Comparison of ENCODE assay signal across 8 cellular contexts in the genomic region with DNA sequence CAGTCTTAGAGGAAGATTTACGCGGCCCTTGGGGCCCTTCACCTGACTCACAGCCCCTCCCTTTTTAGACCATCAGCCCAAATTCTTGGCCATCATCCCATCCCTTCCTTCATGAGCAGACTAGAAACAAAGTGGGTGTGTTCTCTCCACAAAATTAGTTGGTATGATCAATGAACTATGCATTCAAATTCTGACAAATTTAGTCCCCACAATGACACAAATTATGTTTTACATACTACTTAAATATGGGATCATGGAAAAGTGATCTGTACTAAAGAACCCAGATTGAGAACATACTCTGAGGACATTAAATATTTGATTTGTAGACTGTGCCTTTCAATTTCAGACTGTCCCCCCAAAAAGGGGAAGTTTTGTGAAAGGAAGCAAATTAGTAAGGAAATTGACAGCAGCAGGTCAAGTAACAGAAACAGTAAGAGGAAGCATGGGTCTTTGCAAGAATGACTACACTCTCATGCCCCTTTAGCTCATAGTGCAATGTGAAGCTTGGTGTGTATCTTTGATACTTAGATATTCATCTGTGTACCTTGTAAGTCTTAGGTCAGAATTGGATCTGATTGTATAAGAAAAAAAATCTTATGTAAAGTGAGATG. TPM values are rescaled to one million over a fixed set of nuclear protein-coding genes. Genes with fewer than 3 reads are reported as not detected.
A peak's percentile ranks its signal among the peaks of the same experiment; 100 is the strongest.
DNase-seq lines count a peak whose midpoint lies in the region; ATAC-seq and TF ChIP-seq lines count a peak whose summit lies in the region.

No MANE protein-coding gene starts in this region.

- H3K4me1 Mint-ChIP-seq in effector memory CD8-positive, alpha-beta T cell (ENCODE audit: low read depth in 2 of 2) = peaks cover 18 to 38% of the 10 kb centered on the region in 2 donors
- peaks cover 7% of the 10 kb centered on the region for H3K4me1 Mint-ChIP-seq in MCF 10A (ENCODE audit: insufficient read depth, unreplicated experiment)

- no peaks in the 10 kb centered on the region for H3K9me3 ChIP-seq in thyroid gland

- H3K27ac Mint-ChIP-seq in effector memory CD8-positive, alpha-beta T cell = peak overlapping the region; percentile 79 to 99
- H3K27ac Mint-ChIP-seq in MCF 10A (ENCODE audit: low read depth, unreplicated experiment) = no peak overlapping the region

- 88 to 92% methylated on average over 2 of the region's 2 CpGs for WGBS in thyroid gland, 2 donors

- POLR2A ChIA-PET in MCF 10A (lab: Yijun Ruan, JAX) = interaction anchor here (0.6 to 1.8 kb wide), 3 partner anchors 9 to 1414 kb away, joined by 3 to 4 read pairs (median 3); no protein-coding TSS in a partner anchor

- CTCF ChIA-PET in MCF 10A (lab: Yijun Ruan, JAX) = interaction anchor here (0.6 to 2.5 kb wide), 3 partner anchors 16 to 158 kb away, joined by 3 to 9 read pairs (median 3); no protein-coding TSS in a partner anchor

- no peak overlapping the region for H3K4me3 ChIP-seq in thyroid gland (replicated peaks in 1 of 3)

- in situ Hi-C loops in KBM-7 (cut with MboI; ENCODE audit: low pct_unique_long_range_greater_than_20kb, low sequenced_read_pairs) = no loop called here

- H3K9me3 Mint-ChIP-seq in effector memory CD8-positive, alpha-beta T cell = no peaks in the 10 kb centered on the region
- no peaks in the 10 kb centered on the region for H3K9me3 Mint-ChIP-seq in MCF 10A (ENCODE audit: unreplicated experiment)

- no peaks in the 10 kb centered on the region for H3K27me3 Mint-ChIP-seq in effector memory CD8-positive, alpha-beta T cell
- H3K27me3 Mint-ChIP-seq in MCF 10A (ENCODE audit: insufficient read depth, unreplicated experiment) = no peaks in the 10 kb centered on the region

- peak; percentile 36 for ATAC-seq in GM21528 (IDR thresholded peaks at IDR 0.05; ENCODE audit: low FRiP score, unreplicated experiment)
- ATAC-seq in effector memory CD8-positive, alpha-beta T cell (replicated peaks) = no peak

- TF ChIP-seq CTCF in thyroid gland (IDR thresholded peaks at IDR 0.05) = no peak
- TF ChIP-seq CTCF in MCF 10A (IDR thresholded peaks at IDR 0.05; ENCODE audit: unreplicated experiment) = no peak

- peak; percentile 56 for DNase-seq in GDM1 (lab: John Stamatoyannopoulos, UW)
- peak; percentile 80 for DNase-seq in KBM-7
- DNase-seq in effector memory CD8-positive, alpha-beta T cell = no peak
- no peak for DNase-seq in middle frontal gyrus (ENCODE audit: extremely low spot score, low spot score)
- DNase-seq in HPDE6-E6E7 (ENCODE audit: extremely low spot score) = no peak
- no peak for DNase-seq in thyroid gland
- no peak for DNase-seq in MCF 10A (ENCODE audit: unreplicated experiment)

- no peak overlapping the region for H3K4me3 Mint-ChIP-seq in effector memory CD8-positive, alpha-beta T cell
- H3K4me3 Mint-ChIP-seq in MCF 10A (ENCODE audit: unreplicated experiment) = no peak overlapping the region

- H3K36me3 Mint-ChIP-seq in effector memory CD8-positive, alpha-beta T cell (ENCODE audit: insufficient read depth) = peaks cover 33% of the 10 kb centered on the region
- no peaks in the 10 kb centered on the region for H3K36me3 Mint-ChIP-seq in MCF 10A (ENCODE audit: insufficient read depth, unreplicated experiment)

- BruUV-seq in MCF 10A (replicated peaks; lab: Mats Ljungman, UMichigan) = no TSS peak

- H3K27me3 ChIP-seq in thyroid gland = no peaks in the 10 kb centered on the region

- intact Hi-C loops in thyroid gland (cut with DNase I) (no loop called here), MCF 10A (cut with micrococcal nuclease) (no loop called here)

- TF ChIP-seq POLR2A in thyroid gland (IDR thresholded peaks at IDR 0.05) = no peak

- H3K4me1 ChIP-seq in thyroid gland = peaks cover 4 to 7% of the 10 kb centered on the region in 2 donors

- no peak overlapping the region for H3K27ac ChIP-seq in thyroid gland

- no peaks in the 10 kb centered on the region for H3K36me3 ChIP-seq in thyroid gland

RNA-seq across cellular contexts. Expression of a gene that starts 2.2 kb away (rescaled TPM):
- total RNA-seq in thyroid gland (10 to 100 TPM; 22.6 to 38.1 (median 28.8) TPM), MCF 10A (2022) (7.0 and 7.7 TPM in 2 replicates)

Comparison
In these comparisons a context has a peak if more than half of its experiments do, and no peak if none do; other contexts are left out.
1. DNase-seq: peak in GDM1 (single experiment) and KBM-7 (single experiment); none in effector memory CD8-positive, alpha-beta T cell (0 of 3), middle frontal gyrus (single experiment), HPDE6-E6E7 (single experiment), thyroid gland (0 of 2) and MCF 10A (single experiment).